ENCODE assay signal across 8 cellular contexts in genomic region chr6:34459899-34460593, GRCh38. TPM values are rescaled to one million over a fixed set of nuclear protein-coding genes. Genes with fewer than 3 reads are reported as not detected.
DNase-seq lines count a peak whose midpoint lies in the region; ATAC-seq and TF ChIP-seq lines count a peak whose summit lies in the region.

No MANE protein-coding gene starts in this region.

- peak; percentile 71 for TF ChIP-seq CTCF in CD4-positive, alpha-beta T cell (IDR thresholded peaks at IDR 0.05)

- CTCF ChIA-PET in CD4-positive, alpha-beta T cell (lab: Charles Lee): interaction anchor here (0.7 to 3.1 kb wide), 8 partner anchors 16 to 680 kb away, joined by 3 to 37 read pairs (median 5); no protein-coding TSS in a partner anchor
- CTCF ChIA-PET in HEK293T (lab: Yijun Ruan, JAX): interaction anchor here (0.5 to 4.6 kb wide), 13 partner anchors 8 to 680 kb away, joined by 3 to 47 read pairs (median 4); partner anchors contain the start of gene RPS10

- H3K36me3 Mint-ChIP-seq in CD4-positive, alpha-beta T cell (ENCODE audit: low read depth): no peaks in the 10 kb centered on the region
- no peaks in the 10 kb centered on the region for H3K36me3 Mint-ChIP-seq in activated T-helper 1 cell treated with anti-CD3 and anti-CD28 coated beads, Interleukin-12 subunit alpha, Interleukin-12 subunit beta, Interleukin-2, Interleukin-4 antibody, amounts not matched to agents 30 ng/mL and 10 ng/mL and 1 ng/mL, durations not matched to agents 14 hours and 24 hours and 36 hours (ENCODE audit: low read depth)

- H3K27me3 Mint-ChIP-seq in CD4-positive, alpha-beta T cell: peaks cover 22% of the 10 kb centered on the region
- H3K27me3 Mint-ChIP-seq in activated T-helper 1 cell treated with anti-CD3 and anti-CD28 coated beads, Interleukin-12 subunit alpha, Interleukin-12 subunit beta, Interleukin-2, Interleukin-4 antibody, amounts not matched to agents 30 ng/mL and 10 ng/mL and 1 ng/mL, durations not matched to agents 14 hours and 24 hours and 36 hours (ENCODE audit: insufficient read depth): peaks cover 13% of the 10 kb centered on the region

- no peak overlapping the region for H3K4me3 Mint-ChIP-seq in CD4-positive, alpha-beta T cell
- H3K4me3 Mint-ChIP-seq in activated T-helper 1 cell treated with anti-CD3 and anti-CD28 coated beads, Interleukin-12 subunit alpha, Interleukin-12 subunit beta, Interleukin-2, Interleukin-4 antibody, amounts not matched to agents 30 ng/mL and 10 ng/mL and 1 ng/mL, durations not matched to agents 14 hours and 24 hours and 36 hours: no peak overlapping the region

- DNase-seq in CD4-positive, alpha-beta T cell: peak in 9 of 10 experiments; percentile 13 to 50 (median 27)
- peak; percentile 58 for DNase-seq in HEK293T (ENCODE audit: extremely low spot score)
- peak; percentile 34 for DNase-seq in activated T-helper 1 cell treated with anti-CD3 and anti-CD28 coated beads, Interleukin-12 subunit alpha, Interleukin-12 subunit beta, Interleukin-2, Interleukin-4 antibody, amounts not matched to agents 30 ng/mL and 10 ng/mL and 1 ng/mL, durations not matched to agents 14 hours and 24 hours and 36 hours (ENCODE audit: low spot score)
- peak; percentile 14 for DNase-seq in globus pallidus (ENCODE audit: low spot score)
- DNase-seq in sciatic nerve (ENCODE audit: low spot score): no peak
- no peak for DNase-seq in NCI-H187 (lab: John Stamatoyannopoulos, UW)

- peaks cover 3% of the 10 kb centered on the region for H3K27me3 ChIP-seq in CD4-positive, alpha-beta T cell (ENCODE audit: control insufficient read depth, insufficient read depth, low read length)

- intact Hi-C loops in CD4-positive, alpha-beta T cell (cut with DNase I, micrococcal nuclease): loop anchor here (1.0 to 10.0 kb wide), 4 partner anchors 149 to 745 kb away; partner anchors contain the start of gene TCP11 (in 1 of the 2)
- intact Hi-C loops in activated T-helper 1 cell treated with anti-CD3 and anti-CD28 coated beads, Interleukin-12 subunit alpha, Interleukin-12 subunit beta, Interleukin-2, Interleukin-4 antibody, amounts not matched to agents 30 ng/mL and 10 ng/mL and 1 ng/mL, durations not matched to agents 14 hours and 24 hours and 36 hours (cut with micrococcal nuclease): loop anchor here (1.0 to 2.0 kb wide), 4 partner anchors 67 to 781 kb away; no protein-coding TSS in a partner anchor
- intact Hi-C loops in sciatic nerve (cut with DNase I): loop anchor here (10.0 kb wide), 1 partner anchor 145 kb away; no protein-coding TSS in a partner anchor

- no peaks in the 10 kb centered on the region for H3K9me3 ChIP-seq in CD4-positive, alpha-beta T cell (ENCODE audit: control insufficient read depth, low read length)

- no peak overlapping the region for H3K27ac ChIP-seq in CD4-positive, alpha-beta T cell (ENCODE audit: low read depth, low read length)

- ATAC-seq in CD4-positive, alpha-beta T cell (ENCODE audit: poor library complexity): peak; percentile 71
- peak; percentile 63 for ATAC-seq in sciatic nerve
- ATAC-seq in HG03342 (IDR thresholded peaks at IDR 0.05; ENCODE audit: unreplicated experiment): no peak

- POLR2A ChIA-PET in CD4-positive, alpha-beta T cell (lab: Charles Lee): interaction anchor here (0.6 to 1.5 kb wide), 5 partner anchors 147 to 429 kb away, joined by 3 to 6 read pairs (median 3); partner anchors contain the start of gene ANKS1A
- POLR2A ChIA-PET in HEK293T (lab: Yijun Ruan, JAX): interaction anchor here (1.0 to 1.5 kb wide), 4 partner anchors 16 to 297 kb away, joined by 3 to 4 read pairs (median 3); partner anchors contain the start of genes RPS10 and SNRPC

- peaks cover 1% of the 10 kb centered on the region for H3K4me1 Mint-ChIP-seq in CD4-positive, alpha-beta T cell (ENCODE audit: low read depth)
- no peaks in the 10 kb centered on the region for H3K4me1 Mint-ChIP-seq in activated T-helper 1 cell treated with anti-CD3 and anti-CD28 coated beads, Interleukin-12 subunit alpha, Interleukin-12 subunit beta, Interleukin-2, Interleukin-4 antibody, amounts not matched to agents 30 ng/mL and 10 ng/mL and 1 ng/mL, durations not matched to agents 14 hours and 24 hours and 36 hours (ENCODE audit: low read depth)

- no peak overlapping the region for H3K27ac Mint-ChIP-seq in CD4-positive, alpha-beta T cell
- H3K27ac Mint-ChIP-seq in activated T-helper 1 cell treated with anti-CD3 and anti-CD28 coated beads, Interleukin-12 subunit alpha, Interleukin-12 subunit beta, Interleukin-2, Interleukin-4 antibody, amounts not matched to agents 30 ng/mL and 10 ng/mL and 1 ng/mL, durations not matched to agents 14 hours and 24 hours and 36 hours: no peak overlapping the region

- no peaks in the 10 kb centered on the region for H3K9me3 Mint-ChIP-seq in CD4-positive, alpha-beta T cell
- H3K9me3 Mint-ChIP-seq in activated T-helper 1 cell treated with anti-CD3 and anti-CD28 coated beads, Interleukin-12 subunit alpha, Interleukin-12 subunit beta, Interleukin-2, Interleukin-4 antibody, amounts not matched to agents 30 ng/mL and 10 ng/mL and 1 ng/mL, durations not matched to agents 14 hours and 24 hours and 36 hours: no peaks in the 10 kb centered on the region

TF ChIP-seq in HEK293T, 16 proteins besides CTCF, POLR2A, EP300 and RAD21:
- TF ChIP-seq ZNF384 (IDR thresholded peaks at IDR 0.05): no peak
- no peak for TF ChIP-seq CTBP1 (IDR thresholded peaks at IDR 0.05; ENCODE audit: borderline replicate concordance)
- no peak for TF ChIP-seq LEF1 (IDR thresholded peaks at IDR 0.05; ENCODE audit: borderline replicate concordance)
- no peak for TF ChIP-seq L3MBTL2 (conservative IDR thresholded peaks at IDR 0.05)
TF ChIP-seq in HEK293T: peak in this region for 0.

TF ChIP-seq in PFSK-1, 5 proteins besides CTCF, POLR2A, EP300 and RAD21:
- TF ChIP-seq SIN3A (IDR thresholded peaks at IDR 0.05; ENCODE audit: borderline replicate concordance, insufficient read depth, low read length) (no peak), TAF1 (IDR thresholded peaks at IDR 0.05; ENCODE audit: borderline replicate concordance, insufficient read depth, low read length) (peak; percentile 22; the same call in 1 of the 2 replicates)

RNA-seq across cellular contexts. Expression of gene PACSIN1, which starts 5.8 kb away (rescaled TPM):
- 1 to 10 TPM; 1.3 to 1.4 TPM for total RNA-seq in CD4-positive, alpha-beta T cell
- polyA plus RNA-seq in PFSK-1 (2012; ENCODE audit: insufficient read length, low read depth): 0.14 TPM
- not detected in 2 replicates for total RNA-seq in activated T-helper 1 cell treated with anti-CD3 and anti-CD28 coated beads, Interleukin-12 subunit alpha, Interleukin-12 subunit beta, Interleukin-2, Interleukin-4 antibody, amounts not matched to agents 30 ng/mL and 10 ng/mL and 1 ng/mL, durations not matched to agents 14 hours and 24 hours and 36 hours
- 0.49 TPM for total RNA-seq in sciatic nerve

RNA-seq across cellular contexts. Expression of gene RPS10, which starts 34.2 kb away (rescaled TPM):
- 1,000 to 10,000 TPM; 3,088 to 3,122 TPM for total RNA-seq in CD4-positive, alpha-beta T cell
- polyA plus RNA-seq in PFSK-1 (2012; ENCODE audit: insufficient read length, low read depth): 3,236 TPM
- 1,492 and 1,525 TPM in 2 replicates for total RNA-seq in activated T-helper 1 cell treated with anti-CD3 and anti-CD28 coated beads, Interleukin-12 subunit alpha, Interleukin-12 subunit beta, Interleukin-2, Interleukin-4 antibody, amounts not matched to agents 30 ng/mL and 10 ng/mL and 1 ng/mL, durations not matched to agents 14 hours and 24 hours and 36 hours
- total RNA-seq in sciatic nerve: 744 TPM

Comparison
In these comparisons a context has a peak if more than half of its experiments do, and no peak if none do; other contexts are left out.
1. DNase-seq: peak in CD4-positive, alpha-beta T cell (9 of 10), HEK293T (single experiment), activated T-helper 1 cell treated with anti-CD3 and anti-CD28 coated beads, Interleukin-12 subunit alpha, Interleukin-12 subunit beta, Interleukin-2, Interleukin-4 antibody, amounts not matched to agents 30 ng/mL and 10 ng/mL and 1 ng/mL, durations not matched to agents 14 hours and 24 hours and 36 hours (single experiment) and globus pallidus (single experiment); none in sciatic nerve (single experiment) and NCI-H187 (0 of 2).